In the genomic region with DNA sequence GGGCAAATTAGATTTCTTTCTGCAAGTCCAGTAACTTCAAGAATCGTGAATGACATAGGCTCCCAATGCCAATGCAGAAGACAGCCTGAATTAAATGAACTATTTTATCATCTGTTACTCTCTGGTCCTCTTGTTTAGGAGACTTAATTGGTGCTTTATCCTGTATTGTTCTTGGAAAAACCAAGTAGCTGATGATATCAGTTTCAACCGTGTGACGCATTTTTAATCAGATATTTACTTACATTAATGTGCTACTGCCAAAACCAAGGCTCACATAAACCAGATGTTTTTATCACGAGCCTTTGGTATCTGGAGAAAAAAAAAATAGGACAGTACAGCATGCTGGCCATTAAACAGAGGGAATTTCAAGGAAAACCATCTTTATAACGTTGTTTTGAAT, we compare ENCODE assay signal across 1 cellular context.
TF ChIP-seq lines count a peak whose summit lies in the region.

No MANE protein-coding gene starts in this region.

TF ChIP-seq in SK-N-SH, 30 proteins besides CTCF, POLR2A, EP300 and RAD21 (continued from another document):
- TF ChIP-seq, protein P1, sequence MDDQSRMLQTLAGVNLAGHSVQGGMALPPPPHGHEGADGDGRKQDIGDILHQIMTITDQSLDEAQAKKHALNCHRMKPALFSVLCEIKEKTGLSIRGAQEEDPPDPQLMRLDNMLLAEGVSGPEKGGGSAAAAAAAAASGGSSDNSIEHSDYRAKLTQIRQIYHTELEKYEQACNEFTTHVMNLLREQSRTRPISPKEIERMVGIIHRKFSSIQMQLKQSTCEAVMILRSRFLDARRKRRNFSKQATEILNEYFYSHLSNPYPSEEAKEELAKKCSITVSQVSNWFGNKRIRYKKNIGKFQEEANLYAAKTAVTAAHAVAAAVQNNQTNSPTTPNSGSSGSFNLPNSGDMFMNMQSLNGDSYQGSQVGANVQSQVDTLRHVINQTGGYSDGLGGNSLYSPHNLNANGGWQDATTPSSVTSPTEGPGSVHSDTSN (IDR thresholded peaks at IDR 0.05): no peak
- TF ChIP-seq FOXJ3 (CRISPR knock-in tag; IDR thresholded peaks at IDR 0.05) (peak; percentile 95), TEAD4 (IDR thresholded peaks at IDR 0.05; ENCODE audit: borderline replicate concordance, insufficient read depth) (no peak), YY1 (IDR thresholded peaks at IDR 0.05; ENCODE audit: low read depth) (no peak), GABPA (IDR thresholded peaks at IDR 0.05; ENCODE audit: low read depth) (no peak), NFIC (IDR thresholded peaks at IDR 0.05; ENCODE audit: borderline replicate concordance) (no peak), NRF1 (IDR thresholded peaks at IDR 0.05; ENCODE audit: low read depth, low read length) (no peak)
- TF ChIP-seq, protein P2, sequence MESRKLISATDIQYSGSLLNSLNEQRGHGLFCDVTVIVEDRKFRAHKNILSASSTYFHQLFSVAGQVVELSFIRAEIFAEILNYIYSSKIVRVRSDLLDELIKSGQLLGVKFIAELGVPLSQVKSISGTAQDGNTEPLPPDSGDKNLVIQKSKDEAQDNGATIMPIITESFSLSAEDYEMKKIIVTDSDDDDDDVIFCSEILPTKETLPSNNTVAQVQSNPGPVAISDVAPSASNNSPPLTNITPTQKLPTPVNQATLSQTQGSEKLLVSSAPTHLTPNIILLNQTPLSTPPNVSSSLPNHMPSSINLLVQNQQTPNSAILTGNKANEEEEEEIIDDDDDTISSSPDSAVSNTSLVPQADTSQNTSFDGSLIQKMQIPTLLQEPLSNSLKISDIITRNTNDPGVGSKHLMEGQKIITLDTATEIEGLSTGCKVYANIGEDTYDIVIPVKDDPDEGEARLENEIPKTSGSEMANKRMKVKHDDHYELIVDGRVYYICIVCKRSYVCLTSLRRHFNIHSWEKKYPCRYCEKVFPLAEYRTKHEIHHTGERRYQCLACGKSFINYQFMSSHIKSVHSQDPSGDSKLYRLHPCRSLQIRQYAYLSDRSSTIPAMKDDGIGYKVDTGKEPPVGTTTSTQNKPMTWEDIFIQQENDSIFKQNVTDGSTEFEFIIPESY (IDR thresholded peaks at IDR 0.05; ENCODE audit: borderline replicate concordance, low read depth): no peak
